ENCODE assay signal across 8 cellular contexts in genomic region chr14:96363751-96364336, GRCh38. TPM values are rescaled to one million over a fixed set of nuclear protein-coding genes. Genes with fewer than 3 reads are reported as not detected.
DNase-seq lines count a peak whose midpoint lies in the region; ATAC-seq and TF ChIP-seq lines count a peak whose summit lies in the region.

No MANE protein-coding gene starts in this region.

- peak overlapping the region; percentile 83 for H3K4me3 ChIP-seq in PC-3 (ENCODE audit: low read length)
- peak overlapping the region; percentile 95 for H3K4me3 ChIP-seq in right cardiac atrium (ENCODE audit: low read length)
- H3K4me3 ChIP-seq in rectal smooth muscle tissue (ENCODE audit: low read length), result peak overlapping the region; percentile 92

- H3K27me3 ChIP-seq in PC-3 (ENCODE audit: low read length), result no peaks in the 10 kb centered on the region
- no peaks in the 10 kb centered on the region for H3K27me3 ChIP-seq in right cardiac atrium (ENCODE audit: control insufficient read depth, insufficient read depth)
- H3K27me3 ChIP-seq in rectal smooth muscle tissue (ENCODE audit: control insufficient read depth, insufficient read depth, low read length), result no peaks in the 10 kb centered on the region

- no peak overlapping the region for H3K27ac ChIP-seq in PC-3 (ENCODE audit: low read length)
- H3K27ac ChIP-seq in right cardiac atrium (ENCODE audit: low read length), result no peak overlapping the region
- H3K27ac ChIP-seq in rectal smooth muscle tissue (ENCODE audit: low read depth, low read length), result peak overlapping the region; percentile 35

- BruUV-seq in PC-3 (replicated peaks; lab: Mats Ljungman, UMichigan), result no TSS peak

- ATAC-seq in GM19025 (IDR thresholded peaks at IDR 0.05; ENCODE audit: low read depth, unreplicated experiment), result peak; percentile 15
- peak; percentile 23 for ATAC-seq in HG03280 (IDR thresholded peaks at IDR 0.05; ENCODE audit: unreplicated experiment)
- peak; percentile 54 for ATAC-seq in PC-3
- peak; percentile 10 for ATAC-seq in activated naive CD8-positive, alpha-beta T cell treated with anti-CD3 and anti-CD28 coated beads, Interleukin-2, amount 50 U/mL, for 24 hours
- peak in 1 of 2 donors; percentile 8 for ATAC-seq in right cardiac atrium

- no peaks in the 10 kb centered on the region for H3F3A ChIP-seq in PC-3 (ENCODE audit: low read length, unreplicated experiment)

- peak overlapping the region; percentile 87 for H3K4me3 Mint-ChIP-seq in activated naive CD8-positive, alpha-beta T cell treated with anti-CD3 and anti-CD28 coated beads, Interleukin-2, amount 50 U/mL, for 24 hours

- H3K79me2 ChIP-seq in PC-3 (ENCODE audit: low read length), result peaks cover 93% of the 10 kb centered on the region

- intact Hi-C loops in PC-3 (cut with micrococcal nuclease) (loop anchor here (1.0 to 10.0 kb wide), 4 partner anchors 27 to 138 kb away; partner anchors contain the start of gene PAPOLA), right cardiac atrium (cut with DNase I) (no loop called here)

- peak overlapping the region; percentile 98 for H3K4me2 ChIP-seq in PC-3 (ENCODE audit: low read length)

- peaks cover 54% of the 10 kb centered on the region for H3K4me1 Mint-ChIP-seq in activated naive CD8-positive, alpha-beta T cell treated with anti-CD3 and anti-CD28 coated beads, Interleukin-2, amount 50 U/mL, for 24 hours

- H3K9me3 ChIP-seq in PC-3 (ENCODE audit: low read length) (no peaks in the 10 kb centered on the region), right cardiac atrium (ENCODE audit: control insufficient read depth, low read length) (no peaks in the 10 kb centered on the region)

- peak overlapping the region; percentile 32 for H3K27ac Mint-ChIP-seq in activated naive CD8-positive, alpha-beta T cell treated with anti-CD3 and anti-CD28 coated beads, Interleukin-2, amount 50 U/mL, for 24 hours

- no peaks in the 10 kb centered on the region for H3K27me3 Mint-ChIP-seq in activated naive CD8-positive, alpha-beta T cell treated with anti-CD3 and anti-CD28 coated beads, Interleukin-2, amount 50 U/mL, for 24 hours

- peak overlapping the region; percentile 74 for H2AFZ ChIP-seq in PC-3 (ENCODE audit: low read length)

- peaks cover 5% of the 10 kb centered on the region; the same call in 1 of the 2 replicates for H4K20me1 ChIP-seq in PC-3 (ENCODE audit: low read length)

- POLR2A ChIA-PET in PC-3 (lab: Charles Lee; ENCODE audit: unreplicated experiment), result no interaction called here

- no peaks in the 10 kb centered on the region for H3K9me2 ChIP-seq in PC-3 (replicated peaks; ENCODE audit: low read length)

- CTCF ChIA-PET in PC-3 (lab: Charles Lee), result no interaction called here

- H3K9ac ChIP-seq in PC-3 (ENCODE audit: low read length) (peak overlapping the region; percentile 65), rectal smooth muscle tissue (ENCODE audit: low read length) (peak overlapping the region; percentile 70)

- DNase-seq in Ammon's horn (ENCODE audit: low spot score) (peak; percentile 29), PC-3 (peak; percentile 48), right cardiac atrium (peak in 2 of 3 donors; percentile 26 to 74), ecto neural progenitor cell (ENCODE audit: low spot score) (no peak)
- peak; percentile 40 for DNase-seq in activated naive CD8-positive, alpha-beta T cell treated with anti-CD3 and anti-CD28 coated beads, Interleukin-2, amount 50 U/mL, for 24 hours

- H3K4me1 ChIP-seq in PC-3 (ENCODE audit: insufficient read depth, low read length) (peaks cover 21% of the 10 kb centered on the region), right cardiac atrium (ENCODE audit: control insufficient read depth, insufficient read depth, low read length) (peaks cover 5% of the 10 kb centered on the region), rectal smooth muscle tissue (ENCODE audit: control insufficient read depth, insufficient read depth, low read length) (peaks cover 5% of the 10 kb centered on the region)

- H3K36me3 Mint-ChIP-seq in activated naive CD8-positive, alpha-beta T cell treated with anti-CD3 and anti-CD28 coated beads, Interleukin-2, amount 50 U/mL, for 24 hours (ENCODE audit: low read depth), result peaks cover 14% of the 10 kb centered on the region

- H3K36me3 ChIP-seq in PC-3 (ENCODE audit: low read depth, low read length), result no peaks in the 10 kb centered on the region
- no peaks in the 10 kb centered on the region for H3K36me3 ChIP-seq in rectal smooth muscle tissue (ENCODE audit: control insufficient read depth, insufficient read depth, low read length)

- under 1% methylated on average over 38 of the region's 38 CpGs for WGBS in right cardiac atrium

- no peaks in the 10 kb centered on the region for H3K9me3 Mint-ChIP-seq in activated naive CD8-positive, alpha-beta T cell treated with anti-CD3 and anti-CD28 coated beads, Interleukin-2, amount 50 U/mL, for 24 hours

- no peak for TF ChIP-seq CTCF in PC-3 (conservative IDR thresholded peaks at IDR 0.05; ENCODE audit: low read depth, low read length)

RNA-seq across cellular contexts. Expression of gene GSKIP, which starts 0.5 kb away (rescaled TPM):
- 13.7 and 22.6 TPM in 2 replicates for total RNA-seq in PC-3 (2014; rRNA removed)
- total RNA-seq in right cardiac atrium, result 10 to 100 TPM; 10.1 to 14.9 (median 12.8) TPM
- 6.5 TPM for polyA plus RNA-seq in right cardiac atrium

RNA-seq across cellular contexts. Expression of gene ATG2B, which starts 0.7 kb away (rescaled TPM):
- total RNA-seq in PC-3 (2014; rRNA removed) (10.9 and 11.6 TPM in 2 replicates), right cardiac atrium (10 to 100 TPM; 13.4 to 16.4 (median 14.2) TPM)
- polyA plus RNA-seq in right cardiac atrium, result 3.0 TPM

RNA-seq across cellular contexts. Expression of gene AK7, which starts 28.1 kb away (rescaled TPM):
- 0.29 TPM in 1 of 2 replicates, not detected in the other for total RNA-seq in PC-3 (2014; rRNA removed)
- 1 to 10 TPM in 2 of 4 donors, under 1 TPM in 2; 0.86 to 1.3 (median 1.0) TPM for total RNA-seq in right cardiac atrium
- polyA plus RNA-seq in right cardiac atrium, result 0.75 TPM
